In the genomic region with DNA sequence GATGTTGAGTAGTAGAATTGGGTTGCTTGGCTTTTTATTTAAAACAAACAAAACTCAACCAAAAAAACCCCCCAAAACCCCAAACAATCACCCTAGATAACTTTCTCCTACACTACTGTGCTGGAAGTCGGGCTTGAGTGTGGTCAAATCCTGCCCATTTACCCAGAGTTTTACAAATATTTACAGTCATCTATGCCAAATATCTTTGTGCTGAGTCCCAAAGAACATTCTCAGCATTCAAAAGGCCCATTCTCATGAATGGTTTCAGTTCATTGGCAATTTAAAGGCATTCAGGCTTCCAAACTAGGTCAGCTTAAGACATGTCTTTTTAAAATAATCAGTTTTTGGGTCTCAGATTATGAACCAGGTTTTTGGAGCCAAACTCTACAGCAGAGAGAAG, we compare ENCODE assay signal across 1 cellular context.
TF ChIP-seq lines count a peak whose summit lies in the region.

No MANE protein-coding gene starts in this region.

TF ChIP-seq in WTC11, 78 proteins besides CTCF, POLR2A, EP300 and RAD21 (continued from another document):
- TF ChIP-seq, protein P1, sequence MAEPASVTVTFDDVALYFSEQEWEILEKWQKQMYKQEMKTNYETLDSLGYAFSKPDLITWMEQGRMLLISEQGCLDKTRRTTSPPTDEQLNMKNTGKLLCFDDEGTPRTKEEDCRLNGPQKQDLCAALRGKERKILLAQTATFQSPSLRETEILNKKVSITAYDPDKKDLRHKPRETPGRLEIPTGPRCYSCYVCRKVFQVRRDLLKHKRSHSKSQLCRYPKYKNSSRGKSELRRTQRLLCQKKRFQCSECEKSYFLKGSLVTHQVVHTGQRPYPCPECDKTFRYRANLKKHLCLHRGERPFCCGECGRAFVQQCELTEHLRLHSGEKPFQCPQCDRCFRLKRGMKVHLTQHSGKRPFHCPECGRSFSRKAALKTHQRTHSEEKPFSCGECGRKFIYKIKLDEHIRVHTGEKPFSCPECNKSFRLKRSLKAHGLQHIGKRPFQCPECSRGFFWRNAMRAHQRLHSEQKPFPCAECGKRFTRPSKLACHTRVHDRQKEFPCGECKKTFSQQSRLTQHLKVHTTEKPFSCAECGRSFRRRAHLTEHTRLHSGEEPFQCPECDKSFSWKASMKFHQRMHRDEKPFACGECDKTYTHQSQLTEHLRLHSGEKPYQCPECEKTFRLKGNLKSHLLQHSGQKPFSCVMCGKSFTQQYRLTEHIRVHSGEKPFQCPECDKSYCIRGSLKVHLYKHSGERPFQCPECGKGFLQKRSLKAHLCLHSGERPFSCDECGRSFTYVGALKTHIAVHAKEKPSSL (CRISPR knock-in tag; conservative IDR thresholded peaks at IDR 0.05): no peak
- TF ChIP-seq, protein P2, sequence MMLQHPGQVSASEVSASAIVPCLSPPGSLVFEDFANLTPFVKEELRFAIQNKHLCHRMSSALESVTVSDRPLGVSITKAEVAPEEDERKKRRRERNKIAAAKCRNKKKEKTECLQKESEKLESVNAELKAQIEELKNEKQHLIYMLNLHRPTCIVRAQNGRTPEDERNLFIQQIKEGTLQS (CRISPR knock-in tag; conservative IDR thresholded peaks at IDR 0.05): no peak
- no peak for TF ChIP-seq GTF2I (CRISPR knock-in tag; conservative IDR thresholded peaks at IDR 0.05)
- TF ChIP-seq GABPB1 (CRISPR knock-in tag; IDR thresholded peaks at IDR 0.05): no peak
- TF ChIP-seq NR3C1 (CRISPR knock-in tag; conservative IDR thresholded peaks at IDR 0.05; ENCODE audit: low read depth): no peak
- TF ChIP-seq, protein P3, sequence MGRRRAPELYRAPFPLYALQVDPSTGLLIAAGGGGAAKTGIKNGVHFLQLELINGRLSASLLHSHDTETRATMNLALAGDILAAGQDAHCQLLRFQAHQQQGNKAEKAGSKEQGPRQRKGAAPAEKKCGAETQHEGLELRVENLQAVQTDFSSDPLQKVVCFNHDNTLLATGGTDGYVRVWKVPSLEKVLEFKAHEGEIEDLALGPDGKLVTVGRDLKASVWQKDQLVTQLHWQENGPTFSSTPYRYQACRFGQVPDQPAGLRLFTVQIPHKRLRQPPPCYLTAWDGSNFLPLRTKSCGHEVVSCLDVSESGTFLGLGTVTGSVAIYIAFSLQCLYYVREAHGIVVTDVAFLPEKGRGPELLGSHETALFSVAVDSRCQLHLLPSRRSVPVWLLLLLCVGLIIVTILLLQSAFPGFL (CRISPR knock-in tag; IDR thresholded peaks at IDR 0.05; ENCODE audit: borderline replicate concordance): no peak
- TF ChIP-seq EMX1 (CRISPR knock-in tag; IDR thresholded peaks at IDR 0.05): no peak
- TF ChIP-seq ZNF317 (CRISPR knock-in tag; IDR thresholded peaks at IDR 0.05; ENCODE audit: borderline replicate concordance, low read depth): no peak
- no peak for TF ChIP-seq FOXP1 (CRISPR knock-in tag; IDR thresholded peaks at IDR 0.05; ENCODE audit: borderline replicate concordance)
- no peak for TF ChIP-seq ZNF416 (CRISPR knock-in tag; IDR thresholded peaks at IDR 0.05)
- no peak for TF ChIP-seq TEAD1 (CRISPR knock-in tag; IDR thresholded peaks at IDR 0.05)
- TF ChIP-seq RORB (CRISPR knock-in tag; IDR thresholded peaks at IDR 0.05): no peak
- no peak for TF ChIP-seq ELF4 (CRISPR knock-in tag; IDR thresholded peaks at IDR 0.05; ENCODE audit: low read depth)
